In the genomic region with DNA sequence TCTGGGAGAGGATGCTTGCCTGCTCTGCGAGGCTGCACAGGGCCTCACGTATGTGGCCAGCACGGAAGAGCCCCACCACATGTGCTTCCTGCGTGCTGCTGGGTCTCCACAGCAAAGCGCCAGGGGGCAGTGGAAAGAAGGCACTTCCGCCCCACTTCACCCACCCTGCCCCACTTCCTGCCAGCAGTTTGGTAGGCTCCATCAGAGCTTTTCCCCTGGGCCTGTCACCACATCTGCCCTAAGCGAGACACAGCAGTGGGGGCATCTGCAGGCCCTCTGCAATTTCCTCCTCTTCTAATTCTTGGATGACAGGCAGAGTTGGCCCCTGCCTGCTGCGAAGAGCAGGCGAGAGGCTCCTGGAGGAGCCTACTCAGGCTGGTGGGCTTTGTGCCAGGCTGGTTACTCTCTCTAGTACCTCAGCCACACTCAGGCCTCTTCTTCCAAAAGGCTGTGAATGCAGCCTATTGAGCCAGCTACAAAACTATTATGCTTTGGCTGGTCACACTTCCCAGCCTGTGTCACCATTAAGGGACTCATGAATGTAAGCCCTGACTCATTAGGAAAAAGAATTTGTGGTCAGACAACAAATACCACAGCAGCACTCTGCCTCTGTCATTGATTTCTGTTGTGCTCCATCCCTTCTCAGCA, we compare ENCODE assay signal across 9 cellular contexts. TPM values are rescaled to one million over a fixed set of nuclear protein-coding genes. Genes with fewer than 3 reads are reported as not detected.
DNase-seq lines count a peak whose midpoint lies in the region; ATAC-seq and TF ChIP-seq lines count a peak whose summit lies in the region.
"Had no signal": no experiment of that assay in that cellular context is flagged by ENCODE, and none has a peak within 500 bp of the region (broad histone marks: within the 10 kb centered on the region; RNA-seq: fewer than 3 reads in every experiment).

No MANE protein-coding gene starts in this region.

- H3K9ac ChIP-seq in NT2/D1 (ENCODE audit: insufficient read length, low read depth), result no peak overlapping the region

- H3K4me1 ChIP-seq in NT2/D1 (ENCODE audit: insufficient read depth, insufficient read length) (peaks cover 4% of the 10 kb centered on the region), left lung (peaks cover 4 to 31% of the 10 kb centered on the region in 2 donors)
- H3K4me1 ChIP-seq: ascending aorta had no signal

- TF ChIP-seq CTCF in left lung (IDR thresholded peaks at IDR 0.05), result no peak

- H3K9me3 ChIP-seq in NT2/D1 (ENCODE audit: insufficient read depth, low read length) (no peaks in the 10 kb centered on the region), left lung (no peaks in the 10 kb centered on the region)
- H3K9me3 ChIP-seq: ascending aorta had no signal

- H3K27ac ChIP-seq in left lung, result peak overlapping the region in 1 of 2 donors; percentile 51

- no peak overlapping the region for H3K4me3 ChIP-seq in NT2/D1 (ENCODE audit: insufficient read length, low read depth)
- H3K4me3 ChIP-seq in left lung, result no peak overlapping the region
- H3K4me3 ChIP-seq: ascending aorta had no signal

- ATAC-seq in GM18511 (IDR thresholded peaks at IDR 0.05; ENCODE audit: unreplicated experiment) (peak; percentile 86), HG02678 (IDR thresholded peaks at IDR 0.05; ENCODE audit: unreplicated experiment) (peak; percentile 79), left lung (peak; percentile 47)

- peaks cover 2% of the 10 kb centered on the region for H3K27me3 ChIP-seq in NT2/D1 (ENCODE audit: insufficient read depth, insufficient read length)
- H3K27me3 ChIP-seq in left lung, result no peaks in the 10 kb centered on the region
- H3K27me3 ChIP-seq: ascending aorta had no signal

- no peaks in the 10 kb centered on the region for H3K36me3 ChIP-seq in NT2/D1 (ENCODE audit: insufficient read depth, insufficient read length, low read length)
- H3K36me3 ChIP-seq in left lung, result no peaks in the 10 kb centered on the region
- H3K36me3 ChIP-seq: ascending aorta had no signal

- DNase-seq in NT2/D1 (ENCODE audit: low read depth, low spot score) (peak; percentile 33), left lung (peak; percentile 34 to 75), HuH-7.5 (ENCODE audit: low spot score) (no peak), HPDE6-E6E7 (ENCODE audit: extremely low spot score) (no peak)
- DNase-seq in activated T-cell treated with anti-CD3 and anti-CD28 coated beads, Interleukin-2, amount 50 U/mL, for 48 hours, result peak; percentile 81 to 82
- DNase-seq in stimulated activated CD8-positive, alpha-beta memory T cell treated with anti-CD3 and anti-CD28 coated beads, Interleukin-7, amount 100 ng/mL, for 4 hours (ENCODE audit: low read depth in 2 of 2), result peak; percentile 71 to 76

- intact Hi-C loops in left lung (cut with DNase I), result loop anchor here in 1 of 2 donors (5.0 kb wide), 1 partner anchor 115 kb away; the partner anchor contains the start of gene ITLN2

RNA-seq across cellular contexts. Expression of gene CD244, which starts 25.0 kb away (rescaled TPM):
- 1 to 10 TPM in 1 of 2 donors, under 1 TPM in 1; 0.90 to 3.7 TPM for total RNA-seq in left lung
- total RNA-seq: ascending aorta had no signal

RNA-seq across cellular contexts. Expression of gene LY9, which starts 41.7 kb away (rescaled TPM):
- 1 to 10 TPM in 1 of 2 donors, under 1 TPM in 1; 0.82 to 2.5 TPM for total RNA-seq in left lung

RNA-seq across cellular contexts. Expression of gene ITLN1, which starts 47.3 kb away (rescaled TPM):
- 1 to 10 TPM in 1 of 2 donors, under 1 TPM in 1; 0.73 to 3.3 TPM for total RNA-seq in left lung

Comparison
In these comparisons a context has a peak if more than half of its experiments do, and no peak if none do; other contexts are left out.
1. DNase-seq: peak in NT2/D1 (single experiment), activated T-cell treated with anti-CD3 and anti-CD28 coated beads, Interleukin-2, amount 50 U/mL, for 48 hours (2 of 2), left lung (2 of 2) and stimulated activated CD8-positive, alpha-beta memory T cell treated with anti-CD3 and anti-CD28 coated beads, Interleukin-7, amount 100 ng/mL, for 4 hours (2 of 2); none in HuH-7.5 (single experiment) and HPDE6-E6E7 (single experiment).
2. Peak in every context shown above with its lines, with median percentiles within 50 percentile points of each other: ATAC-seq.